In genomic region chr14:37157987-37158386, GRCh38 we compare ENCODE assay signal across 9 cellular contexts. TPM values are rescaled to one million over a fixed set of nuclear protein-coding genes. Genes with fewer than 3 reads are reported as not detected.
"Had no signal": no experiment of that assay in that cellular context is flagged by ENCODE, and none has a peak within 500 bp of the region (broad histone marks: within the 10 kb centered on the region; RNA-seq: fewer than 3 reads in every experiment).

No MANE protein-coding gene starts in this region.

- H3K4me2 ChIP-seq: KMS-11 had no signal

- H3K27ac ChIP-seq: HL-60, KMS-11 had no signal

- DNase-seq: IMR-90, KBM-7, KG1 had no signal

- FAIRE-seq: HTR-8/SVneo, K562 had no signal

- H3K4me3 ChIP-seq: K562 had no signal

- ATAC-seq: K562 had no signal

- H3K9ac ChIP-seq: KMS-11 had no signal

RNA-seq across cellular contexts. Expression of gene SLC25A21, which starts 14.4 kb away (rescaled TPM):
- total RNA-seq: HT-29 had no signal
- polyA plus RNA-seq: IgD-negative memory B cell had no signal

RNA-seq across cellular contexts. Expression of gene MIPOL1, which starts 39.8 kb away (rescaled TPM):
- polyA plus RNA-seq: IgD-negative memory B cell had no signal
